Comparison of ENCODE assay signal across 8 cellular contexts in genomic region chr11:128302425-128303186, GRCh38.
DNase-seq lines count a peak whose midpoint lies in the region; ATAC-seq and TF ChIP-seq lines count a peak whose summit lies in the region.

No MANE protein-coding gene starts in this region.

- TF ChIP-seq CTCF in right atrium auricular region (IDR thresholded peaks at IDR 0.05) (no peak), progenitor cell of endocrine pancreas (IDR thresholded peaks at IDR 0.05; ENCODE audit: unreplicated experiment) (no peak)

- ATAC-seq in Right ventricle myocardium superior (ENCODE audit: poor library complexity) (peak; percentile 41), HG03103 (IDR thresholded peaks at IDR 0.05; ENCODE audit: low read depth, unreplicated experiment) (peak; percentile 90)

- DNase-seq in Right ventricle myocardium superior, result no peak
- DNase-seq in right atrium auricular region (ENCODE audit: low spot score), result no peak
- DNase-seq in activated CD4-positive, alpha-beta T cell treated with anti-CD3 and anti-CD28 coated beads for 1 hour, result peak; percentile 46
- peak; percentile 31 for DNase-seq in mucosa of gallbladder (ENCODE audit: low spot score)
- DNase-seq in progenitor cell of endocrine pancreas (ENCODE audit: low spot score, unreplicated experiment), result no peak
- no peak for DNase-seq in NCI-H1092 treated with DMSO at 0.1 percent for 48 hours (lab: John Stamatoyannopoulos, UW)
- DNase-seq in C1 segment of cervical spinal cord (lab: John Stamatoyannopoulos, UW), result no peak

- no peaks in the 10 kb centered on the region for H3K36me3 Mint-ChIP-seq in progenitor cell of endocrine pancreas (ENCODE audit: insufficient read depth)

- H3K27me3 Mint-ChIP-seq in progenitor cell of endocrine pancreas, result peaks cover 6% of the 10 kb centered on the region

- no peaks in the 10 kb centered on the region for H3K27me3 ChIP-seq in right atrium auricular region

- no peak overlapping the region for H3K4me3 Mint-ChIP-seq in progenitor cell of endocrine pancreas (ENCODE audit: low read depth)

- no peaks in the 10 kb centered on the region for H3K36me3 ChIP-seq in right atrium auricular region

- H3K9me3 Mint-ChIP-seq in progenitor cell of endocrine pancreas (ENCODE audit: low read depth), result no peaks in the 10 kb centered on the region

- peaks cover 0 to 15% of the 10 kb centered on the region in 2 donors for H3K4me1 ChIP-seq in right atrium auricular region

- H3K9me3 ChIP-seq in right atrium auricular region, result no peaks in the 10 kb centered on the region

- H3K27ac Mint-ChIP-seq in progenitor cell of endocrine pancreas, result no peak overlapping the region

- no peak overlapping the region for H3K4me3 ChIP-seq in right atrium auricular region

- no peak overlapping the region for H3K27ac ChIP-seq in right atrium auricular region

- H3K4me1 Mint-ChIP-seq in progenitor cell of endocrine pancreas (ENCODE audit: low read depth), result peaks cover under 1% of the 10 kb centered on the region

- intact Hi-C loops in Right ventricle myocardium superior (cut with DNase I), result no loop called here

Comparison
In these comparisons a context has a peak if more than half of its experiments do, and no peak if none do; other contexts are left out.
1. DNase-seq: peak in activated CD4-positive, alpha-beta T cell treated with anti-CD3 and anti-CD28 coated beads for 1 hour (single experiment) and mucosa of gallbladder (single experiment); none in Right ventricle myocardium superior (single experiment), right atrium auricular region (single experiment), progenitor cell of endocrine pancreas (single experiment), NCI-H1092 treated with DMSO at 0.1 percent for 48 hours (single experiment) and C1 segment of cervical spinal cord (0 of 14).